ENCODE assay signal across 19 cellular contexts in the genomic region with DNA sequence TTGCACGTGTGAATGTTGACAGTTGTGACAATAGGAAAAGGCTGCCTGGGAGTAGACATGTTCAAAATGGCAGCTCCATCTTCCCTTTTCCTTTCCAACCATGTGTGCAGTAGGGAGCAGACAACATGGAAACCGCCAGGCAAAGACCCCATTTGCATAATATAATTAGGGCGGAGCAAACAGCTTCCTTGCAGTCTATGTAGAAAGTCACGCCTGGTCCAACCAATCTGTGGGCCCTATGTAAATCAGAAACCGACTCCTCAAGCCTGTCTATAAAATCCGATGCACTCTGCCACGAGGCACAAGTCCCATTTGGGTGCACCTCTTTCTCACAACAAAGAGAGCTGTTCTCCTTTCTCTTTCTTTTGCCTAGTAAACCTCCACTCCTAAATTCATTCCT. TPM values are rescaled to one million over a fixed set of nuclear protein-coding genes. Genes with fewer than 3 reads are reported as not detected.
DNase-seq lines count a peak whose midpoint lies in the region; ATAC-seq, FAIRE-seq and TF ChIP-seq lines count a peak whose summit lies in the region.
"Had no signal": no experiment of that assay in that cellular context is flagged by ENCODE, and none has a peak within 500 bp of the region (broad histone marks: within the 10 kb centered on the region; RNA-seq: fewer than 3 reads in every experiment).

No MANE protein-coding gene starts in this region.

- H2AFZ ChIP-seq in K562 (ENCODE audit: low read depth, low read length), result no peak overlapping the region

- H3K9me3 ChIP-seq in breast epithelium, result no peaks in the 10 kb centered on the region
- no peaks in the 10 kb centered on the region for H3K9me3 ChIP-seq in A673 (ENCODE audit: low read depth, low read length, poor library complexity, severe bottlenecking)
- H3K9me3 ChIP-seq in K562 (replicated peaks; ENCODE audit: control insufficient read depth, insufficient read depth, low read depth, low read length), result no peaks in the 10 kb centered on the region
- H3K9me3 ChIP-seq: MG63, SJCRH30 had no signal

- WGBS in K562 (ENCODE audit: insufficient coverage, low coverage, missing lambda C conversion rate), result 34% methylated on average over 7 of the region's 7 CpGs

- no peak for FAIRE-seq in K562 (lab: Jason Lieb, UNC)

- H4K20me1 ChIP-seq in K562 (replicated peaks; ENCODE audit: control insufficient read depth, insufficient read depth, low read length), result no peaks in the 10 kb centered on the region

- peaks cover 12% of the 10 kb centered on the region for H3K9me3 Mint-ChIP-seq in MCF 10A (ENCODE audit: unreplicated experiment)

- no peak overlapping the region for H3K4me3 Mint-ChIP-seq in MCF 10A (ENCODE audit: unreplicated experiment)
- H3K4me3 Mint-ChIP-seq: CD4-positive, CD25-positive, alpha-beta regulatory T cell had no signal

- H3K4me1 ChIP-seq in breast epithelium (no peaks in the 10 kb centered on the region), A673 (ENCODE audit: insufficient read depth, low read length, poor library complexity, severe bottlenecking) (no peaks in the 10 kb centered on the region), K562 (replicated peaks in 1 of 2; ENCODE audit: control insufficient read depth in 2 of 2, insufficient read depth in 2 of 2, low read length in 2 of 2) (no peaks in the 10 kb centered on the region)

- H3K4me3 ChIP-seq in breast epithelium (no peak overlapping the region), A673 (ENCODE audit: low read depth, low read length, poor library complexity, severe bottlenecking) (no peak overlapping the region), K562 (no peak overlapping the region)
- H3K4me3 ChIP-seq: MG63, SJCRH30 had no signal

- H3K79me2 ChIP-seq in K562 (ENCODE audit: control insufficient read depth, insufficient read depth, low read length), result no peaks in the 10 kb centered on the region

- TF ChIP-seq POLR2A in breast epithelium (IDR thresholded peaks at IDR 0.05), result no peak
- no peak for TF ChIP-seq POLR2A in K562 (conservative IDR thresholded peaks at IDR 0.05)

- intact Hi-C loops in MCF 10A (cut with micrococcal nuclease) (no loop called here), breast epithelium (cut with DNase I; ENCODE audit: low total_unique reads) (no loop called here), A673 (cut with micrococcal nuclease; ENCODE audit: unreplicated experiment) (no loop called here), K562 (cut with micrococcal nuclease) (no loop called here)

- no peaks in the 10 kb centered on the region for H3K27me3 ChIP-seq in breast epithelium
- no peaks in the 10 kb centered on the region for H3K27me3 ChIP-seq in A673 (replicated peaks; ENCODE audit: insufficient read depth, low read depth, low read length, poor library complexity)
- no peaks in the 10 kb centered on the region for H3K27me3 ChIP-seq in K562 (ENCODE audit: control insufficient read depth in 2 of 2, insufficient read depth in 2 of 2, low read length in 2 of 2)
- H3K27me3 ChIP-seq: MG63, SJCRH30 had no signal

- H3K27ac ChIP-seq in breast epithelium (no peak overlapping the region), A673 (ENCODE audit: low read depth, low read length, poor library complexity, severe bottlenecking) (no peak overlapping the region), K562 (ENCODE audit: extremely low read depth, low read depth, low read length) (no peak overlapping the region)
- H3K27ac ChIP-seq: SJCRH30 had no signal

- TF ChIP-seq EP300 in K562 (IDR thresholded peaks at IDR 0.05; ENCODE audit: low read length), result no peak

- no peak for DNase-seq in MCF 10A (ENCODE audit: unreplicated experiment)
- DNase-seq in breast epithelium (ENCODE audit: low spot score in 2 of 2), result no peak
- peak; percentile 22 for DNase-seq in A673 (ENCODE audit: low spot score)
- peak; percentile 77 for DNase-seq in NCI-H146 treated with DMSO at 0.1 percent for 48 hours (lab: John Stamatoyannopoulos, UW; ENCODE audit: unreplicated experiment)
- DNase-seq in K562 (ENCODE audit: extremely low read depth in 1 of 4, low spot score in 3 of 4), result peak in 1 of 4 experiments; percentile 6
- no peak for DNase-seq in stimulated activated naive CD4-positive, alpha-beta T cell (lab: John Stamatoyannopoulos, UW)
- DNase-seq in foreskin melanocyte, result no peak
- DNase-seq in GOT3 (lab: John Stamatoyannopoulos, UW), result no peak
- DNase-seq: CD4-positive, CD25-positive, alpha-beta regulatory T cell; DMS 273 treated with DMSO at 0.1 percent for 48 hours; DMS79 treated with DMSO at 0.1 percent for 48 hours; H7; Kasumi-1; MG63; NCI-H1436; NCI-H2029; NCI-H748 treated with DMSO at 0.1 percent for 48 hours; SJCRH30 had no signal

- no peak overlapping the region for H3K4me2 ChIP-seq in K562 (ENCODE audit: insufficient read depth, low read length)

- TF ChIP-seq CTCF in MCF 10A (IDR thresholded peaks at IDR 0.05; ENCODE audit: unreplicated experiment), result no peak
- no peak for TF ChIP-seq CTCF in breast epithelium (IDR thresholded peaks at IDR 0.05)
- TF ChIP-seq CTCF in A673 (conservative IDR thresholded peaks at IDR 0.05; ENCODE audit: low read depth, low read length), result no peak
- TF ChIP-seq CTCF in K562 (IDR thresholded peaks at IDR 0.05 in 2 of 3, conservative IDR thresholded peaks at IDR 0.05 in 1 of 3; ENCODE audit: insufficient read depth in 2 of 3, low read depth in 1 of 3, low read length in 3 of 3), result no peak

- peak overlapping the region; percentile 52 for H3K27ac Mint-ChIP-seq in MCF 10A (ENCODE audit: low read depth, unreplicated experiment)
- H3K27ac Mint-ChIP-seq: CD4-positive, CD25-positive, alpha-beta regulatory T cell had no signal

- BruUV-seq in MCF 10A (replicated peaks; lab: Mats Ljungman, UMichigan) (no TSS peak), A673 (replicated peaks; lab: Mats Ljungman, UMichigan) (no TSS peak), K562 (replicated peaks; lab: Mats Ljungman, UMichigan) (no TSS peak)

- peak; percentile 50; the same call in 2 of the 3 replicates for ATAC-seq in K562

- CTCF ChIA-PET in MCF 10A (lab: Yijun Ruan, JAX), result no interaction called here
- CTCF ChIA-PET in A673 (lab: Charles Lee), result no interaction called here
- CTCF ChIA-PET in K562 (lab: Yijun Ruan, JAX; ENCODE audit: low intra/inter-chr PET ratio), result no interaction called here

- H3K36me3 ChIP-seq in breast epithelium (no peaks in the 10 kb centered on the region), A673 (ENCODE audit: insufficient read depth, low read length, poor library complexity, severe bottlenecking) (no peaks in the 10 kb centered on the region), K562 (ENCODE audit: control insufficient read depth, insufficient read depth, low read length) (no peaks in the 10 kb centered on the region)
- H3K36me3 ChIP-seq: MG63, SJCRH30 had no signal

- POLR2A ChIA-PET in MCF 10A (lab: Yijun Ruan, JAX) (no interaction called here), A673 (lab: Charles Lee; ENCODE audit: low non-redundant PET) (no interaction called here), K562 (lab: Yijun Ruan, JAX) (no interaction called here)

- in situ Hi-C loops in K562 (cut with MboI), result no loop called here

- H3K9ac ChIP-seq in K562 (ENCODE audit: insufficient read depth in 1 of 2, low read depth in 2 of 2, low read length in 2 of 2), result no peak overlapping the region

- no peaks in the 10 kb centered on the region for H3K27me3 Mint-ChIP-seq in MCF 10A (ENCODE audit: insufficient read depth, unreplicated experiment)

- H3K4me1 Mint-ChIP-seq in MCF 10A (ENCODE audit: insufficient read depth, unreplicated experiment), result peaks cover 3% of the 10 kb centered on the region
- H3K4me1 Mint-ChIP-seq: CD4-positive, CD25-positive, alpha-beta regulatory T cell had no signal

- no peaks in the 10 kb centered on the region for H3K9me1 ChIP-seq in K562 (ENCODE audit: control insufficient read depth, insufficient read depth, low read length)

- no peak for TF ChIP-seq RAD21 in K562 (CRISPR knock-in tag; conservative IDR thresholded peaks at IDR 0.05 in 1 of 2, IDR thresholded peaks at IDR 0.05 in 1 of 2)

- H3K36me3 Mint-ChIP-seq in MCF 10A (ENCODE audit: insufficient read depth, unreplicated experiment), result peaks cover 4% of the 10 kb centered on the region
- H3K36me3 Mint-ChIP-seq: CD4-positive, CD25-positive, alpha-beta regulatory T cell had no signal

TF ChIP-seq in K562, 482 proteins besides CTCF, POLR2A, EP300 and RAD21 (continues in another document):
- TF ChIP-seq TGIF2 (CRISPR knock-in tag; IDR thresholded peaks at IDR 0.05), result no peak
- TF ChIP-seq, protein P1, sequence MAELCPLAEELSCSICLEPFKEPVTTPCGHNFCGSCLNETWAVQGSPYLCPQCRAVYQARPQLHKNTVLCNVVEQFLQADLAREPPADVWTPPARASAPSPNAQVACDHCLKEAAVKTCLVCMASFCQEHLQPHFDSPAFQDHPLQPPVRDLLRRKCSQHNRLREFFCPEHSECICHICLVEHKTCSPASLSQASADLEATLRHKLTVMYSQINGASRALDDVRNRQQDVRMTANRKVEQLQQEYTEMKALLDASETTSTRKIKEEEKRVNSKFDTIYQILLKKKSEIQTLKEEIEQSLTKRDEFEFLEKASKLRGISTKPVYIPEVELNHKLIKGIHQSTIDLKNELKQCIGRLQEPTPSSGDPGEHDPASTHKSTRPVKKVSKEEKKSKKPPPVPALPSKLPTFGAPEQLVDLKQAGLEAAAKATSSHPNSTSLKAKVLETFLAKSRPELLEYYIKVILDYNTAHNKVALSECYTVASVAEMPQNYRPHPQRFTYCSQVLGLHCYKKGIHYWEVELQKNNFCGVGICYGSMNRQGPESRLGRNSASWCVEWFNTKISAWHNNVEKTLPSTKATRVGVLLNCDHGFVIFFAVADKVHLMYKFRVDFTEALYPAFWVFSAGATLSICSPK (IDR thresholded peaks at IDR 0.05; ENCODE audit: borderline replicate concordance), result no peak

RNA-seq across cellular contexts. Expression of a gene that starts 19.6 kb away (rescaled TPM):
- total RNA-seq in MCF 10A (2022), result 30.6 and 44.3 TPM in 2 replicates
- total RNA-seq in breast epithelium, result 100 to 1,000 TPM in 1 of 3 donors, 10 to 100 TPM in 1, 1 to 10 TPM in 1; 3.8 to 313 (median 85.2) TPM
- 7.5 and 11.5 TPM in 2 replicates for total RNA-seq in A673 (2021)
- total RNA-seq in K562 (2011; cell fraction: chromatin; rRNA removed; ENCODE audit: low replicate concordance), result 5.5 and 30.8 TPM in 2 replicates
- 2.7 and 8.0 TPM in 2 replicates for total RNA-seq in K562 (2011; cell fraction: nucleolus; rRNA removed)
- 15.3 and 18.3 TPM in 2 replicates for total RNA-seq in K562 (2011; cell fraction: nucleoplasm; rRNA removed)
- total RNA-seq in K562 (2014; rRNA removed), result 11.1 and 11.2 TPM in 2 replicates
- total RNA-seq in K562 (2014; rRNA removed; fragmentation: Illumina TruSeq; extraction: Trizol), result 14.6 and 16.5 TPM in 2 replicates
- total RNA-seq in K562 (2015; rRNA removed; fragmentation: Illumina TruSeq; extraction: Trizol), result 8.0 and 8.7 TPM in 2 replicates
- total RNA-seq in K562 (2021), result 10.0 and 12.5 TPM in 2 replicates
- polyA plus RNA-seq in K562 (2011; rRNA removed), result 0.73 and 0.82 TPM in 2 replicates
- 0.37 and 0.43 TPM in 2 replicates for polyA plus RNA-seq in K562 (2011; cell fraction: cytosol; rRNA removed)
- polyA plus RNA-seq in K562 (2011; cell fraction: nucleus; rRNA removed), result 1.1 and 1.3 TPM in 2 replicates
- 10.3 and 38.0 TPM in 2 replicates for polyA plus RNA-seq in K562 (2012)
- 9.5 and 9.8 TPM in 2 replicates for polyA plus RNA-seq in K562 (2014; fragmentation: Illumina TruSeq; extraction: Trizol)
- 1 to 10 TPM; 2.3 to 3.0 TPM for polyA plus RNA-seq in K562 (2014; fragmentation: Nextera tagmentation; extraction: Ambion mirVana)
- 10.7 and 11.7 TPM in 2 replicates for polyA plus RNA-seq in K562 (2014; rRNA removed)
- 1.9 and 2.8 TPM in 2 replicates for polyA minus RNA-seq in K562 (2011; rRNA and poly(A)+ RNA removed)
- 0.67 and 0.73 TPM in 2 replicates for polyA minus RNA-seq in K562 (2011; cell fraction: cytosol; rRNA and poly(A)+ RNA removed)
- 2.2 and 4.2 TPM in 2 replicates for polyA minus RNA-seq in K562 (2011; cell fraction: nucleus; rRNA and poly(A)+ RNA removed)
- polyA plus RNA-seq: BJ had no signal

Comparison
In these comparisons a context has a peak if more than half of its experiments do, and no peak if none do; other contexts are left out.
1. DNase-seq: peak in A673 (single experiment) and NCI-H146 treated with DMSO at 0.1 percent for 48 hours (single experiment); none in MCF 10A (single experiment), breast epithelium (0 of 2), stimulated activated naive CD4-positive, alpha-beta T cell (0 of 6), foreskin melanocyte (single experiment) and GOT3 (single experiment).